Comparison of ENCODE assay signal across 3 cellular contexts in genomic region chr20:41087325-41087685, GRCh38.
TF ChIP-seq lines count a peak whose summit lies in the region.

No MANE protein-coding gene starts in this region.

TF ChIP-seq in SK-N-SH, 30 proteins besides CTCF, POLR2A, EP300 and RAD21:
- no peak for TF ChIP-seq USF2 (IDR thresholded peaks at IDR 0.05; ENCODE audit: borderline replicate concordance, low read depth, low read length)
- TF ChIP-seq FOXJ3 (CRISPR knock-in tag; IDR thresholded peaks at IDR 0.05), result no peak
- no peak for TF ChIP-seq RCOR1 (IDR thresholded peaks at IDR 0.05; ENCODE audit: low read length)
- no peak for TF ChIP-seq IRF3 (IDR thresholded peaks at IDR 0.05; ENCODE audit: low read depth, low read length)
- no peak for TF ChIP-seq PBX3 (IDR thresholded peaks at IDR 0.05)

TF ChIP-seq in SK-N-SH treated with all-trans-retinoic acid at 6 μM for 48 hours, 23 proteins besides CTCF, POLR2A, EP300 and RAD21:
- TF ChIP-seq ZNF70 (CRISPR knock-in tag; IDR thresholded peaks at IDR 0.05), result no peak
- TF ChIP-seq ESRRG (CRISPR knock-in tag; IDR thresholded peaks at IDR 0.05), result no peak
- no peak for TF ChIP-seq ZNF8 (CRISPR knock-in tag; IDR thresholded peaks at IDR 0.05)
- no peak for TF ChIP-seq RARB (CRISPR knock-in tag; IDR thresholded peaks at IDR 0.05)

TF ChIP-seq in HCT116, 20 proteins besides CTCF, POLR2A, EP300 and RAD21:
- no peak for TF ChIP-seq SP1 (IDR thresholded peaks at IDR 0.05; ENCODE audit: low read depth)
